In the genomic region with DNA sequence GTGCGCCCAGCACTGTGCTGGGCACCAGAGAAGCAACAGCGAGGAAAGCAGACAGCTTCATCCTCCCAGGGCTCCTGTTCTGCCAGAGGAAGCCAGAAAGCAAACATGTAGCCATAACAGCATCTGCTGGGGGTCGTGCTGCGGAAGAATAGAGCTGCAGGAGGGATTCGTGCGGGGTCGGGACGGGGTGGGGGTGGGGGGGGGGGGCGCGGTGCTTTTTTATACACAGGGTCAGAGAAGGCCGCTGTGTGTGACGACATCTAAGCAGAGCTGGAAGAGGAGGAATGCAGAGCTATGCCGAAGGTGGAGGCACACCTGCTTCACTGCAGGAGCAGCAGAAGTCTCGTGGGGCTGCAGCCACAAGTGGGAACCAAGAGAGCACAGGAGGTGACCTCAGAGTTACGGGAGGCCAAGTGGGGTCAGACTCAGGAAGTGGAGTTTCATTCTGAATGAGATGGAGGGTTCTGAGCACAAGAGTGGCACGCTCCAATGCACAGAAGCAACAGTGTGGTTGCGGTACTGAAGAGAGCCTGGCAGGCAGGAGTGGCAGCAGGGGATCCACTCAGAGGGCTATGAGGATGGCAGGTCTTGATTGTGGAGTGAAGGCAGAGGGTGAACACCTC, we compare ENCODE assay signal across 9 cellular contexts. TPM values are rescaled to one million over a fixed set of nuclear protein-coding genes. Genes with fewer than 3 reads are reported as not detected.
DNase-seq lines count a peak whose midpoint lies in the region; ATAC-seq and TF ChIP-seq lines count a peak whose summit lies in the region.
"Had no signal": no experiment of that assay in that cellular context is flagged by ENCODE, and none has a peak within 500 bp of the region (broad histone marks: within the 10 kb centered on the region; RNA-seq: fewer than 3 reads in every experiment).

No MANE protein-coding gene starts in this region.

- DNase-seq in DMS53 (lab: John Stamatoyannopoulos, UW), result peak; percentile 32
- DNase-seq in DMS53 treated with DMSO at 0.1 percent for 48 hours (lab: John Stamatoyannopoulos, UW; ENCODE audit: unreplicated experiment), result no peak
- peak; percentile 58 for DNase-seq in naive B cell
- DNase-seq in hepatocyte (ENCODE audit: low spot score), result no peak
- no peak for DNase-seq in gastrocnemius medialis
- no peak for DNase-seq in AG08395 (ENCODE audit: low spot score)

- no peak overlapping the region for H3K27ac ChIP-seq in hepatocyte
- H3K27ac ChIP-seq in gastrocnemius medialis, result no peak overlapping the region
- H3K27ac ChIP-seq: 22Rv1 had no signal

- H3K9me2 ChIP-seq in hepatocyte (replicated peaks; ENCODE audit: insufficient read depth), result no peaks in the 10 kb centered on the region

- H3K27me3 ChIP-seq in hepatocyte, result no peaks in the 10 kb centered on the region
- no peaks in the 10 kb centered on the region for H3K27me3 ChIP-seq in gastrocnemius medialis

- peak overlapping the region; percentile 39 to 97 (median 88) for H3K27ac Mint-ChIP-seq in naive B cell

- H3K9me3 ChIP-seq in hepatocyte (ENCODE audit: low read depth) (no peaks in the 10 kb centered on the region), gastrocnemius medialis (no peaks in the 10 kb centered on the region)

- intact Hi-C loops in gastrocnemius medialis (cut with DNase I; ENCODE audit: low total_unique reads), result no loop called here

- H2AFZ ChIP-seq in hepatocyte, result no peak overlapping the region

- ATAC-seq in GM21526 (IDR thresholded peaks at IDR 0.05; ENCODE audit: low FRiP score, unreplicated experiment), result peak; percentile 96
- peak; percentile 95 for ATAC-seq in HG03521 (IDR thresholded peaks at IDR 0.05; ENCODE audit: unreplicated experiment)
- peak; percentile 89 to 92 for ATAC-seq in naive B cell (ENCODE audit: low read depth in 2 of 2)
- no peak for ATAC-seq in gastrocnemius medialis

- H3K36me3 ChIP-seq in hepatocyte (replicated peaks; ENCODE audit: insufficient read depth, low read depth), result no peaks in the 10 kb centered on the region
- H3K36me3 ChIP-seq in gastrocnemius medialis, result no peaks in the 10 kb centered on the region

- no peaks in the 10 kb centered on the region for H3K79me2 ChIP-seq in hepatocyte

- TF ChIP-seq CTCF in hepatocyte (IDR thresholded peaks at IDR 0.05; ENCODE audit: poor library complexity), result no peak
- TF ChIP-seq CTCF in gastrocnemius medialis (IDR thresholded peaks at IDR 0.05 in 4 of 5, conservative IDR thresholded peaks at IDR 0.05 in 1 of 5), result no peak

- WGBS in hepatocyte (ENCODE audit: low lambda C conversion rate, missing lambda C conversion rate), result 64% methylated on average over 15 of the region's 17 CpGs

- in situ Hi-C loops in gastrocnemius medialis (cut with MboI; ENCODE audit: low sequenced_read_pairs in 4 of 4), result no loop called here

- H3K4me2 ChIP-seq in hepatocyte, result no peak overlapping the region

- H3K9me3 Mint-ChIP-seq in naive B cell, result no peaks in the 10 kb centered on the region

- H3K4me1 Mint-ChIP-seq in naive B cell, result peaks cover 23 to 35% (median 27%) of the 10 kb centered on the region in 3 donors

- H3K4me3 ChIP-seq in hepatocyte, result no peak overlapping the region
- H3K4me3 ChIP-seq in gastrocnemius medialis, result no peak overlapping the region

- H3K27me3 Mint-ChIP-seq in naive B cell, result no peaks in the 10 kb centered on the region

- no peaks in the 10 kb centered on the region for H3K36me3 Mint-ChIP-seq in naive B cell

- no peaks in the 10 kb centered on the region for H4K20me1 ChIP-seq in hepatocyte (ENCODE audit: insufficient read depth, poor library complexity, severe bottlenecking)

- no peak for TF ChIP-seq POLR2A in gastrocnemius medialis (IDR thresholded peaks at IDR 0.05)

- peaks cover 17% of the 10 kb centered on the region for H3K4me1 ChIP-seq in hepatocyte (ENCODE audit: insufficient read depth)
- H3K4me1 ChIP-seq in gastrocnemius medialis, result no peaks in the 10 kb centered on the region

- H3K4me3 Mint-ChIP-seq in naive B cell, result peak overlapping the region; percentile 11 to 88 (median 82)

RNA-seq across cellular contexts. Expression of gene PKD1L1, which starts 11.1 kb away (rescaled TPM):
- polyA plus RNA-seq in naive B cell (ENCODE audit: low read depth in 6 of 6), result under 1 TPM in 3 of 6 donors, not detected in 3; 0.05 to 0.30 (median 0.15) TPM
- under 0.01 and 0.07 TPM in 2 replicates for total RNA-seq in hepatocyte
- polyA plus RNA-seq in hepatocyte, result 0.07 TPM in 1 of 2 replicates, not detected in the other
- 1 to 10 TPM in 2 of 4 donors, under 1 TPM in 2; 0.07 to 1.7 (median 0.98) TPM for total RNA-seq in gastrocnemius medialis

RNA-seq across cellular contexts. Expression of gene HUS1, which starts 42.2 kb away (rescaled TPM):
- polyA plus RNA-seq in naive B cell (ENCODE audit: low read depth in 6 of 6) (10 to 100 TPM; 34.1 to 57.3 (median 43.5) TPM), hepatocyte (11.5 and 16.1 TPM in 2 replicates)
- total RNA-seq in hepatocyte (27.7 and 29.3 TPM in 2 replicates), gastrocnemius medialis (10 to 100 TPM; 18.3 to 33.0 (median 23.0) TPM)

Comparison
In these comparisons a context has a peak if more than half of its experiments do, and no peak if none do; other contexts are left out.
1. DNase-seq: peak in DMS53 (single experiment) and naive B cell (single experiment); none in DMS53 treated with DMSO at 0.1 percent for 48 hours (single experiment), hepatocyte (single experiment), gastrocnemius medialis (0 of 2) and AG08395 (single experiment).
2. ATAC-seq: peak in GM21526 (single experiment), HG03521 (single experiment) and naive B cell (2 of 2); none in gastrocnemius medialis (0 of 2).